ENCODE assay signal across 34 cellular contexts in the genomic region with DNA sequence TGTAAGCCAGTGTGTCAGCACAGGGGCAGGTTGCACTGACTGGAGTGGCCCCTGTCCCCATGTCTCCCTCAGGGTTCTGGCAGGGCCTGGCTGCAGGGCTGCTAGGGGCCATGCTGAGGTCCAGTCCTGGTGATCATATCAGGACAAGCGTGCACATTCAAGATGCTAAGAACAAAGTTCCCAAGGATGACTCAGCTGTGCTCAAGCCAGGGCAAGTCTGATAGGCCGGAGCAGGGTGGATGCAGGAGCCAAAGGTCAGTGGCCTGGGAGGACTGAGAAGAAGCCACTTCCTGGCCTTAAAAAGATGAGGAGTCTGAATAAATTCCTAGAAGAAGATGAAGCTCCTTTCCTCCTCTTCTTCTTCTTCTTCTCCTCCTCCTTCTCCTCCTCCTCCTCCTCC.
"Had no signal": no experiment of that assay in that cellular context is flagged by ENCODE, and none has a peak within 500 bp of the region (broad histone marks: within the 10 kb centered on the region; RNA-seq: fewer than 3 reads in every experiment).

No MANE protein-coding gene starts in this region.

- H3K36me3 Mint-ChIP-seq: activated naive CD4-positive, alpha-beta T cell treated with anti-CD3 and anti-CD28 coated beads, Interleukin-2, amount 50 U/mL, for 24 hours; stimulated activated naive B cell treated with anti-CD40 and anti-IgM and Interleukin-4, amounts not matched to agents 10 μg/mL and 1 μg/mL and 100 μg/mL, for 72 hours had no signal

- H3K27me3 ChIP-seq: gastroesophageal sphincter, sigmoid colon, suprapubic skin, tibial artery, upper lobe of right lung had no signal

- ATAC-seq: activated naive CD8-positive, alpha-beta T cell treated with anti-CD3 and anti-CD28 coated beads, Interleukin-2, amount 50 U/mL, for 24 hours; activated T-cell treated with anti-CD3 and anti-CD28 coated beads, Interleukin-2, amount 50 U/mL, for 4 hours; activated T-helper 17 cell treated with anti-CD3 and anti-CD28 coated beads, Interleukin-2, amount 50 U/mL, for 72 hours; gastroesophageal sphincter; left lobe of liver; psoas muscle; stimulated activated naive B cell treated with anti-CD40 and anti-IgM and Interleukin-4, amounts not matched to agents 10 μg/mL and 1 μg/mL and 100 μg/mL, for 72 hours; T-helper 17 cell; upper lobe of right lung had no signal

- H3K4me1 ChIP-seq: parathyroid adenoma, psoas muscle, suprapubic skin, tibial artery, upper lobe of right lung had no signal

- H2AFZ ChIP-seq: parathyroid adenoma had no signal

- H3K4me2 ChIP-seq: smooth muscle cell had no signal

- H3K4me3 Mint-ChIP-seq: activated CD4-positive, alpha-beta memory T cell treated with anti-CD3 and anti-CD28 coated beads, Interleukin-2, amount 10 ng/mL, durations not matched to agents 7 days and 5 days; activated CD4-positive, alpha-beta T cell treated with anti-CD3 and anti-CD28 coated beads, Interleukin-2, amount 10 ng/mL, durations not matched to agents 7 days and 5 days; activated naive CD4-positive, alpha-beta T cell treated with anti-CD3 and anti-CD28 coated beads, Interleukin-2, amount 50 U/mL, for 24 hours; activated naive CD8-positive, alpha-beta T cell treated with anti-CD3 and anti-CD28 coated beads, Interleukin-2, amount 50 U/mL, for 24 hours; activated T-cell treated with anti-CD3 and anti-CD28 coated beads, Interleukin-2, amount 50 U/mL, for 4 hours; activated T-helper 17 cell treated with anti-CD3 and anti-CD28 coated beads, Interleukin-2, amount 50 U/mL, for 72 hours; central memory CD8-positive, alpha-beta T cell; stimulated activated naive B cell treated with anti-CD40 and anti-IgM and Interleukin-4, amounts not matched to agents 10 μg/mL and 1 μg/mL and 100 μg/mL, for 72 hours; T-helper 17 cell had no signal

- H3K9me3 ChIP-seq: gastroesophageal sphincter, psoas muscle, sigmoid colon, suprapubic skin, tibial artery, upper lobe of right lung had no signal

- H3K27me3 Mint-ChIP-seq: activated CD4-positive, alpha-beta T cell treated with anti-CD3 and anti-CD28 coated beads, Interleukin-2, amount 10 ng/mL, durations not matched to agents 7 days and 5 days; activated naive CD4-positive, alpha-beta T cell treated with anti-CD3 and anti-CD28 coated beads, Interleukin-2, amount 50 U/mL, for 24 hours; activated naive CD8-positive, alpha-beta T cell treated with anti-CD3 and anti-CD28 coated beads, Interleukin-2, amount 50 U/mL, for 24 hours; central memory CD8-positive, alpha-beta T cell; stimulated activated naive B cell treated with anti-CD40 and anti-IgM and Interleukin-4, amounts not matched to agents 10 μg/mL and 1 μg/mL and 100 μg/mL, for 72 hours had no signal

- FAIRE-seq: colon, endometrium had no signal

- DNase-seq: activated CD4-positive, alpha-beta memory T cell treated with anti-CD3 and anti-CD28 coated beads, Interleukin-2, amount 10 ng/mL, durations not matched to agents 7 days and 5 days; activated CD4-positive, alpha-beta T cell treated with anti-CD3 and anti-CD28 coated beads for 1 hour; activated CD4-positive, alpha-beta T cell treated with anti-CD3 and anti-CD28 coated beads, Interleukin-2, amount 10 ng/mL, durations not matched to agents 7 days and 5 days; activated naive CD8-positive, alpha-beta T cell treated with anti-CD3 and anti-CD28 coated beads, Interleukin-2, amount 50 U/mL, for 24 hours; activated T-cell treated with anti-CD3 and anti-CD28 coated beads, Interleukin-2, amount 50 U/mL, for 4 hours; amygdala; dermis blood vessel endothelial cell; effector CD8-positive, alpha-beta T cell; erythroblast; hypothalamus; kidney glomerular epithelial cell; nucleus accumbens; psoas muscle; sigmoid colon; stimulated activated CD4-positive, alpha-beta T cell treated with anti-CD3 and anti-CD28 coated beads, Interleukin-1b, Interleukin-23, amount 100 ng/mL, for 48 hours; stimulated activated CD4-positive, alpha-beta T cell treated with anti-CD3 and anti-CD28 coated beads, Interleukin-4, amount 100 ng/mL, for 4 hours; stimulated activated CD8-positive, alpha-beta memory T cell treated with anti-CD3 and anti-CD28 coated beads, Interleukin-4, amount 100 ng/mL, for 48 hours; stimulated activated naive B cell treated with anti-CD40 and anti-IgM and Interleukin-4, amounts not matched to agents 10 μg/mL and 1 μg/mL and 100 μg/mL, for 72 hours; SW 1271; T-helper 17 cell; T1000; tibial artery; upper lobe of right lung had no signal

- H3K4me1 Mint-ChIP-seq: activated CD4-positive, alpha-beta memory T cell treated with anti-CD3 and anti-CD28 coated beads, Interleukin-2, amount 10 ng/mL, durations not matched to agents 7 days and 5 days; activated CD4-positive, alpha-beta T cell treated with anti-CD3 and anti-CD28 coated beads, Interleukin-2, amount 10 ng/mL, durations not matched to agents 7 days and 5 days; activated naive CD4-positive, alpha-beta T cell treated with anti-CD3 and anti-CD28 coated beads, Interleukin-2, amount 50 U/mL, for 24 hours; activated T-helper 17 cell treated with anti-CD3 and anti-CD28 coated beads, Interleukin-2, amount 50 U/mL, for 72 hours; stimulated activated naive B cell treated with anti-CD40 and anti-IgM and Interleukin-4, amounts not matched to agents 10 μg/mL and 1 μg/mL and 100 μg/mL, for 72 hours; T-helper 17 cell had no signal

- H3K27ac ChIP-seq: gastroesophageal sphincter, parathyroid adenoma, psoas muscle, sigmoid colon, suprapubic skin, tibial artery, upper lobe of right lung had no signal

- H3K9ac ChIP-seq: parathyroid adenoma had no signal

- H3K27ac Mint-ChIP-seq: activated CD4-positive, alpha-beta memory T cell treated with anti-CD3 and anti-CD28 coated beads, Interleukin-2, amount 10 ng/mL, durations not matched to agents 7 days and 5 days; activated CD4-positive, alpha-beta T cell treated with anti-CD3 and anti-CD28 coated beads, Interleukin-2, amount 10 ng/mL, durations not matched to agents 7 days and 5 days; activated naive CD4-positive, alpha-beta T cell treated with anti-CD3 and anti-CD28 coated beads, Interleukin-2, amount 50 U/mL, for 24 hours; activated naive CD8-positive, alpha-beta T cell treated with anti-CD3 and anti-CD28 coated beads, Interleukin-2, amount 50 U/mL, for 24 hours; activated T-helper 17 cell treated with anti-CD3 and anti-CD28 coated beads, Interleukin-2, amount 50 U/mL, for 72 hours; stimulated activated naive B cell treated with anti-CD40 and anti-IgM and Interleukin-4, amounts not matched to agents 10 μg/mL and 1 μg/mL and 100 μg/mL, for 72 hours; T-helper 17 cell had no signal

- H3K9me3 Mint-ChIP-seq: activated CD4-positive, alpha-beta memory T cell treated with anti-CD3 and anti-CD28 coated beads, Interleukin-2, amount 10 ng/mL, durations not matched to agents 7 days and 5 days; activated CD4-positive, alpha-beta T cell treated with anti-CD3 and anti-CD28 coated beads, Interleukin-2, amount 10 ng/mL, durations not matched to agents 7 days and 5 days; activated naive CD4-positive, alpha-beta T cell treated with anti-CD3 and anti-CD28 coated beads, Interleukin-2, amount 50 U/mL, for 24 hours; activated naive CD8-positive, alpha-beta T cell treated with anti-CD3 and anti-CD28 coated beads, Interleukin-2, amount 50 U/mL, for 24 hours; activated T-cell treated with anti-CD3 and anti-CD28 coated beads, Interleukin-2, amount 50 U/mL, for 4 hours; activated T-helper 17 cell treated with anti-CD3 and anti-CD28 coated beads, Interleukin-2, amount 50 U/mL, for 72 hours; central memory CD8-positive, alpha-beta T cell had no signal

- H3K4me3 ChIP-seq: gastroesophageal sphincter, lung, psoas muscle, sigmoid colon, smooth muscle cell, suprapubic skin, tibial artery, upper lobe of right lung had no signal

- H3K36me3 ChIP-seq: gastroesophageal sphincter, sigmoid colon, suprapubic skin, tibial artery, upper lobe of right lung had no signal
